20 cellular contexts compared by ENCODE assay signal in genomic region chr14:92987148-92987570, GRCh38.
DNase-seq lines count a peak whose midpoint lies in the region; ATAC-seq and TF ChIP-seq lines count a peak whose summit lies in the region.
"Had no signal": no experiment of that assay in that cellular context is flagged by ENCODE, and none has a peak within 500 bp of the region (broad histone marks: within the 10 kb centered on the region; RNA-seq: fewer than 3 reads in every experiment).

No MANE protein-coding gene starts in this region.

- no peak for ATAC-seq in left cardiac atrium
- ATAC-seq: GM12878 had no signal

- H3K36me3 ChIP-seq in left ventricle myocardium inferior (no peaks in the 10 kb centered on the region), right atrium auricular region (no peaks in the 10 kb centered on the region), spleen (peaks cover 0 to 86% (median 6%) of the 10 kb centered on the region in 6 donors)

- TF ChIP-seq CTCF in left ventricle myocardium inferior (IDR thresholded peaks at IDR 0.05; ENCODE audit: borderline replicate concordance) (no peak), right atrium auricular region (IDR thresholded peaks at IDR 0.05) (no peak), spleen (IDR thresholded peaks at IDR 0.05 in 8 of 11, conservative IDR thresholded peaks at IDR 0.05 in 3 of 11) (no peak)

- TF ChIP-seq POLR2A in spleen (IDR thresholded peaks at IDR 0.05): no peak

- H3K4me1 ChIP-seq in left ventricle myocardium inferior (peaks cover 71% of the 10 kb centered on the region), right atrium auricular region (peaks cover 0 to 56% of the 10 kb centered on the region in 2 donors), spleen (peaks cover 0 to 60% (median 25%) of the 10 kb centered on the region in 6 donors)

- intact Hi-C loops in left ventricle myocardium inferior (cut with micrococcal nuclease): no loop called here
- intact Hi-C loops in left cardiac atrium (cut with DNase I): no loop called here
- intact Hi-C loops in spleen (cut with DNase I; ENCODE audit: low total_unique reads): no loop called here

- H3K4me3 ChIP-seq in left ventricle myocardium inferior (no peak overlapping the region), right atrium auricular region (no peak overlapping the region), spleen (no peak overlapping the region)
- H3K4me3 ChIP-seq: GM12878, skin epidermis had no signal

- DNase-seq in left ventricle myocardium inferior (no peak), left cardiac atrium (no peak), right atrium auricular region (ENCODE audit: low spot score) (no peak), spleen (peak; percentile 55), NCI-H1694 treated with DMSO at 0.1 percent for 48 hours (lab: John Stamatoyannopoulos, UW) (no peak), SKM-1 (lab: John Stamatoyannopoulos, UW; ENCODE audit: unreplicated experiment) (no peak)
- DNase-seq in activated effector memory CD4-positive, alpha-beta T cell treated with anti-CD3 and anti-CD28 coated beads, Interleukin-2, amount 50 U/mL, for 16 hours: no peak
- no peak for DNase-seq in activated effector memory CD4-positive, alpha-beta T cell treated with Interleukin-2 at 50 U/mL for 16 hours
- DNase-seq: ACHN; CD4-positive, CD25-positive, alpha-beta regulatory T cell; DMS53; GOT3; hippocampal formation; Kasumi-1; NCI-H1048; NCI-H510A treated with DMSO at 0.1 percent for 48 hours; RPMI8226; stimulated activated CD8-positive, alpha-beta memory T cell treated with anti-CD3 and anti-CD28 coated beads, Interleukin-4, amount 100 ng/mL, for 48 hours had no signal

- H3K27me3 ChIP-seq in left ventricle myocardium inferior (ENCODE audit: low read depth) (no peaks in the 10 kb centered on the region), right atrium auricular region (no peaks in the 10 kb centered on the region), spleen (replicated peaks in 1 of 7) (no peaks in the 10 kb centered on the region)

- H3K27ac ChIP-seq in left ventricle myocardium inferior (replicated peaks): peak overlapping the region; percentile 91
- peak overlapping the region; percentile 76 to 79 for H3K27ac ChIP-seq in right atrium auricular region
- H3K27ac ChIP-seq in spleen: peak overlapping the region in 2 of 8 donors; percentile 52 to 57

- WGBS in spleen, 5 donors: 90 to 100% (median 94%) methylated on average over 5 of the region's 5 CpGs

- H3K9me3 ChIP-seq in left ventricle myocardium inferior (replicated peaks) (no peaks in the 10 kb centered on the region), right atrium auricular region (no peaks in the 10 kb centered on the region), spleen (peaks cover 0 to 2% (median 0%) of the 10 kb centered on the region in 8 donors)
